ENCODE assay signal across 16 cellular contexts in the genomic region with DNA sequence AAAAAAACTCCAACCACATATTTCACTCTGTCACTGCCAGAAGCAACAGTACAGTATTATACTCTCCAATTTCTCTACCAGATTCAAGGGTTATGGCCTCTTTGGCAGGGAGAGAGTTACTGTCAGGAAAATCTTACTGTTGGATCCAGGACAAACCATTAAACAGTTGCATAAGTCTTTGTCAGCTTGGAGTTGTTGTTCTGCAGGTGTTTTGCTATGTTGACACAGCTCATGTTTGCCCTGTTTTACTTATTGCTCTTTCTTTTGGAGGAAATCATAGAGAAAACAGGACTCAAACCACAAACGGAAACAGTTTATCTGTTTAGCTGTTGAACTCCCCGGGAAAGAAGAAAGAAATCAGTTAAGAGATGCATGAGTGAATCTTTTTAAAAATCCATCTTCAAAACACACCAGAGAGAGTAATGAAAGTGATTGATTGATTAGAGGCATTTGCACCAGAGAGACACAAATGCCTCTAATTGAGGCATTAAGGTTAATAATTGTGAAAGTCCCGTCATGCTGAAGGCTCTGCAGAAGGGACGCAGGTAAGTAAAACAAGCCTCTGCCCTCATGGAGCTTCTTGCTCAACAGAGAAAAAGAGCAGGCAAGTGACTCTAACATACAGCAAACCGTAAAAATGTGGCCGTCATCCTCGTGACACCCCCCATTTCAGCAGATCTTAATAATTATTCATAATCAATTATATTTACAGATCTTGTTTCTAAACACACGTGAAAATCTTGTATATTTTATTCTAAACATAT. TPM values are rescaled to one million over a fixed set of nuclear protein-coding genes. Genes with fewer than 3 reads are reported as not detected.
DNase-seq lines count a peak whose midpoint lies in the region; ATAC-seq and TF ChIP-seq lines count a peak whose summit lies in the region.
"Had no signal": no experiment of that assay in that cellular context is flagged by ENCODE, and none has a peak within 500 bp of the region (broad histone marks: within the 10 kb centered on the region; RNA-seq: fewer than 3 reads in every experiment).

No MANE protein-coding gene starts in this region.

- H3K4me1 Mint-ChIP-seq in progenitor cell of endocrine pancreas (ENCODE audit: low read depth): peaks cover 10% of the 10 kb centered on the region
- H3K4me1 Mint-ChIP-seq: memory B cell had no signal

- no peaks in the 10 kb centered on the region for H3K9me2 ChIP-seq in HCT116 (ENCODE audit: insufficient read depth)

- no peaks in the 10 kb centered on the region for H3K27me3 ChIP-seq in HCT116 (ENCODE audit: insufficient read depth, low read length)
- H3K27me3 ChIP-seq: right atrium auricular region had no signal

- no peak overlapping the region for H3K27ac ChIP-seq in HCT116 (ENCODE audit: low read depth, low read length)
- H3K27ac ChIP-seq in caudate nucleus (ENCODE audit: low read depth, low read length): no peak overlapping the region
- H3K27ac ChIP-seq: right atrium auricular region, thoracic aorta had no signal

- intact Hi-C loops in HCT116 (cut with micrococcal nuclease): no loop called here

- H3K79me2 ChIP-seq in HCT116 (ENCODE audit: insufficient read depth, low read length): no peaks in the 10 kb centered on the region

- no peak overlapping the region for H3K4me3 Mint-ChIP-seq in progenitor cell of endocrine pancreas (ENCODE audit: low read depth)
- H3K4me3 Mint-ChIP-seq: activated naive CD4-positive, alpha-beta T cell treated with anti-CD3 and anti-CD28 coated beads, Interleukin-2, amount 50 U/mL, for 24 hours; memory B cell had no signal

- CTCF ChIA-PET in HCT116 (lab: Charles Lee): no interaction called here

- RAD21 ChIA-PET in HCT116 (lab: Charles Lee; ENCODE audit: low non-redundant PET in 1 of 2, low total read pairs in 2 of 2, uncharacterized antibody in 2 of 2, unreplicated experiment in 2 of 2): no interaction called here

- peaks cover 1% of the 10 kb centered on the region for H3K36me3 Mint-ChIP-seq in progenitor cell of endocrine pancreas (ENCODE audit: insufficient read depth)
- H3K36me3 Mint-ChIP-seq: activated naive CD4-positive, alpha-beta T cell treated with anti-CD3 and anti-CD28 coated beads, Interleukin-2, amount 50 U/mL, for 24 hours had no signal

- H3K27ac Mint-ChIP-seq in progenitor cell of endocrine pancreas: peak overlapping the region; percentile 3
- H3K27ac Mint-ChIP-seq: activated naive CD4-positive, alpha-beta T cell treated with anti-CD3 and anti-CD28 coated beads, Interleukin-2, amount 50 U/mL, for 24 hours; memory B cell had no signal

- no peaks in the 10 kb centered on the region for H4K20me1 ChIP-seq in HCT116 (ENCODE audit: insufficient read depth)

- H3K9me3 ChIP-seq in HCT116 (ENCODE audit: control insufficient read depth in 1 of 2, insufficient read depth in 1 of 2, low read depth in 1 of 2, low read length in 2 of 2): no peaks in the 10 kb centered on the region
- H3K9me3 ChIP-seq: right atrium auricular region, thoracic aorta had no signal

- no peaks in the 10 kb centered on the region for H3K36me3 ChIP-seq in HCT116 (ENCODE audit: control insufficient read depth in 1 of 2, insufficient read depth in 2 of 2, low read length in 2 of 2)
- H3K36me3 ChIP-seq: right atrium auricular region, thoracic aorta had no signal

- no peak overlapping the region for H3K9ac ChIP-seq in HCT116 (ENCODE audit: low read length)

- POLR2A ChIA-PET in HCT116 (lab: Charles Lee): no interaction called here

- TF ChIP-seq POLR2A in HCT116 (IDR thresholded peaks at IDR 0.05; ENCODE audit: borderline replicate concordance, extremely low read depth, insufficient read depth, insufficient read length): no peak

- H3K4me1 ChIP-seq in HCT116 (ENCODE audit: control insufficient read depth in 1 of 2, insufficient read depth in 2 of 2, low read length in 2 of 2): peaks cover 0 to 4% of the 10 kb centered on the region in 2 experiments; a peak in 2 of 4 replicates

- ATAC-seq in HCT116: no peak
- ATAC-seq in GM18868 (IDR thresholded peaks at IDR 0.05; ENCODE audit: unreplicated experiment): no peak
- ATAC-seq in HG03139 (IDR thresholded peaks at IDR 0.05; ENCODE audit: unreplicated experiment): no peak

- H3K9me3 Mint-ChIP-seq in progenitor cell of endocrine pancreas (ENCODE audit: low read depth): peaks cover 21% of the 10 kb centered on the region
- H3K9me3 Mint-ChIP-seq: activated naive CD4-positive, alpha-beta T cell treated with anti-CD3 and anti-CD28 coated beads, Interleukin-2, amount 50 U/mL, for 24 hours had no signal

- H3K4me2 ChIP-seq in HCT116 (ENCODE audit: low read length): no peak overlapping the region

- no peak overlapping the region for H3K4me3 ChIP-seq in HCT116 (replicated peaks in 1 of 2; ENCODE audit: low read depth in 1 of 2, low read length in 2 of 2)
- H3K4me3 ChIP-seq: right atrium auricular region, thoracic aorta had no signal

- H2AFZ ChIP-seq in HCT116 (ENCODE audit: low read depth, low read length, poor library complexity, severe bottlenecking): peak overlapping the region; percentile 35

- no peak for TF ChIP-seq RAD21 in HCT116 (IDR thresholded peaks at IDR 0.05; ENCODE audit: low read depth)

- no peaks in the 10 kb centered on the region for H3K27me3 Mint-ChIP-seq in progenitor cell of endocrine pancreas
- H3K27me3 Mint-ChIP-seq: activated naive CD4-positive, alpha-beta T cell treated with anti-CD3 and anti-CD28 coated beads, Interleukin-2, amount 50 U/mL, for 24 hours had no signal

- no TSS peak for BruUV-seq in HCT116 (replicated peaks; lab: Mats Ljungman, UMichigan)

- DNase-seq in HCT116 (ENCODE audit: low read depth, low spot score) (no peak), RPMI7951 (ENCODE audit: low read depth) (peak; percentile 11), fibroblast of peridontal ligament (ENCODE audit: extremely low read depth) (peak; percentile 31), progenitor cell of endocrine pancreas (ENCODE audit: low spot score, unreplicated experiment) (no peak), dedifferentiated amniotic fluid mesenchymal stem cell (ENCODE audit: extremely low spot score) (no peak), caudate nucleus (lab: John Stamatoyannopoulos, UW) (no peak)
- DNase-seq: activated CD8-positive, alpha-beta memory T cell treated with anti-CD3 and anti-CD28 coated beads for 24 hours; COR-L47; NCI-H2107; OCI-M1 had no signal

- TF ChIP-seq CTCF in HCT116 (IDR thresholded peaks at IDR 0.05 in 2 of 3, conservative IDR thresholded peaks at IDR 0.05 in 1 of 3; ENCODE audit: borderline replicate concordance in 1 of 3, insufficient read depth in 1 of 3, low read depth in 2 of 3, low read length in 2 of 3) (no peak), progenitor cell of endocrine pancreas (IDR thresholded peaks at IDR 0.05; ENCODE audit: unreplicated experiment) (no peak)

TF ChIP-seq in HCT116, 20 proteins besides CTCF, POLR2A, EP300 and RAD21:
- TF ChIP-seq YY1 (IDR thresholded peaks at IDR 0.05; ENCODE audit: extremely low read depth, insufficient replicate concordance, low read depth, low read length) (no peak), ZNF274 (IDR thresholded peaks at IDR 0.05; ENCODE audit: low read depth, low read length) (no peak), EZH2 (IDR thresholded peaks at IDR 0.05) (no peak), EGR1 (IDR thresholded peaks at IDR 0.05; ENCODE audit: low read depth) (no peak), CEBPB (IDR thresholded peaks at IDR 0.05; ENCODE audit: low read depth) (no peak), TCF7L2 (IDR thresholded peaks at IDR 0.05; ENCODE audit: borderline replicate concordance, extremely low read depth, insufficient read depth, insufficient read length) (no peak), EZH2phosphoT487 (IDR thresholded peaks at IDR 0.05; ENCODE audit: borderline replicate concordance) (no peak)
- TF ChIP-seq, protein P1, sequence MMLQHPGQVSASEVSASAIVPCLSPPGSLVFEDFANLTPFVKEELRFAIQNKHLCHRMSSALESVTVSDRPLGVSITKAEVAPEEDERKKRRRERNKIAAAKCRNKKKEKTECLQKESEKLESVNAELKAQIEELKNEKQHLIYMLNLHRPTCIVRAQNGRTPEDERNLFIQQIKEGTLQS (IDR thresholded peaks at IDR 0.05): no peak

RNA-seq across cellular contexts. Expression of a gene that starts 38.7 kb away (rescaled TPM):
- total RNA-seq in HCT116 (2021; ENCODE audit: unreplicated experiment) (47.7 TPM), progenitor cell of endocrine pancreas (88.0 and 98.2 TPM in 2 replicates)
- polyA plus RNA-seq in HCT116 (2012): 18.8 and 19.1 TPM in 2 replicates
- 60.6 and 76.3 TPM in 2 replicates for total RNA-seq in RPMI7951 (2014; rRNA removed; shearing (Covaris generic))

Comparison
In these comparisons a context has a peak if more than half of its experiments do, and no peak if none do; other contexts are left out.
1. DNase-seq: peak in RPMI7951 (single experiment) and fibroblast of peridontal ligament (single experiment); none in HCT116 (single experiment), progenitor cell of endocrine pancreas (single experiment), dedifferentiated amniotic fluid mesenchymal stem cell (single experiment) and caudate nucleus (0 of 61).